21 cellular contexts compared by ENCODE assay signal in genomic region chr1:101131239-101131924, GRCh38.
A peak's percentile ranks its signal among the peaks of the same experiment; 100 is the strongest.
DNase-seq lines count a peak whose midpoint lies in the region; ATAC-seq and TF ChIP-seq lines count a peak whose summit lies in the region.
"Had no signal": no experiment of that assay in that cellular context is flagged by ENCODE, and none has a peak within 500 bp of the region (broad histone marks: within the 10 kb centered on the region; RNA-seq: fewer than 3 reads in every experiment).

No MANE protein-coding gene starts in this region.

- H3K36me3 ChIP-seq in CD4-positive, alpha-beta memory T cell (ENCODE audit: insufficient read depth, low read length), result no peaks in the 10 kb centered on the region
- no peaks in the 10 kb centered on the region for H3K36me3 ChIP-seq in GM23338 (ENCODE audit: insufficient read depth)
- H3K36me3 ChIP-seq in HAP-1 (replicated peaks), result no peaks in the 10 kb centered on the region
- no peaks in the 10 kb centered on the region for H3K36me3 ChIP-seq in spleen
- H3K36me3 ChIP-seq: heart left ventricle, pancreas, sigmoid colon, WERI-Rb-1 had no signal

- TF ChIP-seq CTCF in GM23338 (conservative IDR thresholded peaks at IDR 0.05; ENCODE audit: low read depth in 2 of 2) (no peak), spleen (IDR thresholded peaks at IDR 0.05 in 8 of 11, conservative IDR thresholded peaks at IDR 0.05 in 3 of 11) (no peak)

- H3K9me3 Mint-ChIP-seq in CD4-positive, alpha-beta memory T cell, result no peaks in the 10 kb centered on the region
- no peaks in the 10 kb centered on the region for H3K9me3 Mint-ChIP-seq in GM23338
- H3K9me3 Mint-ChIP-seq in naive thymus-derived CD8-positive, alpha-beta T cell, result no peaks in the 10 kb centered on the region

- no peaks in the 10 kb centered on the region for H4K20me1 ChIP-seq in GM23338 (replicated peaks; ENCODE audit: insufficient read depth)

- peaks cover 43 to 70% (median 58%) of the 10 kb centered on the region in 4 donors for H3K4me1 Mint-ChIP-seq in CD4-positive, alpha-beta memory T cell
- H3K4me1 Mint-ChIP-seq in GM23338, result peaks cover 33% of the 10 kb centered on the region
- H3K4me1 Mint-ChIP-seq in T-helper 17 cell, result peaks cover 48% of the 10 kb centered on the region
- peaks cover 40 to 79% (median 71%) of the 10 kb centered on the region in 4 donors for H3K4me1 Mint-ChIP-seq in naive thymus-derived CD8-positive, alpha-beta T cell

- H3K36me3 Mint-ChIP-seq in CD4-positive, alpha-beta memory T cell, result no peaks in the 10 kb centered on the region
- H3K36me3 Mint-ChIP-seq in GM23338 (ENCODE audit: low read depth) (no peaks in the 10 kb centered on the region), T-helper 17 cell (ENCODE audit: low read depth) (peaks cover 2% of the 10 kb centered on the region)
- H3K36me3 Mint-ChIP-seq in naive thymus-derived CD8-positive, alpha-beta T cell, result peaks cover 0 to 3% (median 0%) of the 10 kb centered on the region in 3 donors

- DNase-seq in CD4-positive, alpha-beta memory T cell, result no peak
- DNase-seq in GM23338 (ENCODE audit: low spot score), result no peak
- no peak for DNase-seq in T-helper 17 cell
- no peak for DNase-seq in naive thymus-derived CD8-positive, alpha-beta T cell
- DNase-seq in NCI-H2171 (lab: John Stamatoyannopoulos, UW), result no peak
- no peak for DNase-seq in HAP-1 (ENCODE audit: low spot score in 2 of 2)
- DNase-seq in spleen, result no peak
- DNase-seq: activated CD4-positive, alpha-beta T cell treated with anti-CD3 and anti-CD28 coated beads, Interleukin-2, amount 50 U/mL, for 48 hours; DMS79; dorsolateral prefrontal cortex; heart left ventricle; Kasumi-1; left cardiac atrium; mesenchymal stem cell; NCI-H1048; NCI-H1930; NCI-H345; pancreas; sigmoid colon; testis; WERI-Rb-1 had no signal

- no peaks in the 10 kb centered on the region for H3K27me3 Mint-ChIP-seq in CD4-positive, alpha-beta memory T cell
- H3K27me3 Mint-ChIP-seq in GM23338 (ENCODE audit: insufficient read depth, low read depth, poor library complexity), result no peaks in the 10 kb centered on the region
- no peaks in the 10 kb centered on the region for H3K27me3 Mint-ChIP-seq in T-helper 17 cell
- no peaks in the 10 kb centered on the region for H3K27me3 Mint-ChIP-seq in naive thymus-derived CD8-positive, alpha-beta T cell

- H3K4me3 ChIP-seq in CD4-positive, alpha-beta memory T cell (ENCODE audit: low read length in 2 of 2), result no peak overlapping the region
- H3K4me3 ChIP-seq in GM23338 (no peak overlapping the region), HAP-1 (no peak overlapping the region), spleen (no peak overlapping the region)
- H3K4me3 ChIP-seq: dorsolateral prefrontal cortex, heart left ventricle, pancreas, sigmoid colon, testis had no signal

- no peak overlapping the region for H3K27ac ChIP-seq in CD4-positive, alpha-beta memory T cell (ENCODE audit: low read depth, low read length)
- H3K27ac ChIP-seq in GM23338 (ENCODE audit: low read depth) (no peak overlapping the region), spleen (no peak overlapping the region)
- H3K27ac ChIP-seq: dorsolateral prefrontal cortex, heart left ventricle, pancreas, sigmoid colon, testis, WERI-Rb-1 had no signal

- no peaks in the 10 kb centered on the region for H3K9me3 ChIP-seq in CD4-positive, alpha-beta memory T cell (ENCODE audit: control insufficient read depth in 1 of 2, low read length in 2 of 2)
- H3K9me3 ChIP-seq in T-helper 17 cell (ENCODE audit: control insufficient read depth, low read length, poor library complexity, severe bottlenecking), result no peaks in the 10 kb centered on the region
- no peaks in the 10 kb centered on the region for H3K9me3 ChIP-seq in HAP-1
- no peaks in the 10 kb centered on the region for H3K9me3 ChIP-seq in spleen
- H3K9me3 ChIP-seq: heart left ventricle, pancreas, sigmoid colon, testis had no signal

- CTCF ChIA-PET in CD4-positive, alpha-beta memory T cell (lab: Charles Lee; ENCODE audit: partially characterized antibody), result interaction anchor here (1.0 to 2.0 kb wide), 5 partner anchors 9 to 216 kb away, joined by 3 to 6 read pairs (median 4); no protein-coding TSS in a partner anchor

- H3K79me2 ChIP-seq in GM23338 (replicated peaks; ENCODE audit: insufficient read depth), result no peaks in the 10 kb centered on the region

- H3K27me3 ChIP-seq in CD4-positive, alpha-beta memory T cell (ENCODE audit: insufficient read depth, low read length), result no peaks in the 10 kb centered on the region
- H3K27me3 ChIP-seq in GM23338 (ENCODE audit: insufficient read depth) (no peaks in the 10 kb centered on the region), HAP-1 (ENCODE audit: low read depth) (no peaks in the 10 kb centered on the region), spleen (replicated peaks in 1 of 7) (no peaks in the 10 kb centered on the region)
- H3K27me3 ChIP-seq: heart left ventricle, pancreas, sigmoid colon, testis had no signal

- H3K4me2 ChIP-seq in GM23338, result no peak overlapping the region

- in situ Hi-C loops in HAP-1 (cut with MboI; ENCODE audit: low sequenced_read_pairs), result no loop called here

- H3K27ac Mint-ChIP-seq in CD4-positive, alpha-beta memory T cell, result peak overlapping the region in 5 of 7 donors; percentile 34 to 69 (median 63)
- H3K27ac Mint-ChIP-seq in GM23338 (no peak overlapping the region), T-helper 17 cell (peak overlapping the region; percentile 91)
- H3K27ac Mint-ChIP-seq in naive thymus-derived CD8-positive, alpha-beta T cell, result peak overlapping the region; percentile 56 to 97 (median 83)

- intact Hi-C loops in CD4-positive, alpha-beta memory T cell (cut with micrococcal nuclease), result no loop called here
- intact Hi-C loops in spleen (cut with DNase I; ENCODE audit: low total_unique reads), result loop anchor here (10.0 kb wide), 1 partner anchor 163 kb away; no protein-coding TSS in a partner anchor

- H3K4me1 ChIP-seq in CD4-positive, alpha-beta memory T cell (ENCODE audit: insufficient read depth, low read length), result peaks cover 68% of the 10 kb centered on the region
- H3K4me1 ChIP-seq in GM23338 (ENCODE audit: insufficient read depth), result peaks cover 24% of the 10 kb centered on the region
- peaks cover 4% of the 10 kb centered on the region; the same call in 1 of the 2 replicates for H3K4me1 ChIP-seq in HAP-1
- H3K4me1 ChIP-seq in spleen, result peaks cover 12 to 54% (median 38%) of the 10 kb centered on the region in 6 donors
- H3K4me1 ChIP-seq: sigmoid colon had no signal

- 0 out of 2 replicates have a peak overlapping the region, but pooled peaks have one; percentile 12 for H2AFZ ChIP-seq in GM23338

- POLR2A ChIA-PET in CD4-positive, alpha-beta memory T cell (lab: Charles Lee; ENCODE audit: partially characterized antibody), result interaction anchor here (1.2 to 4.7 kb wide), 5 partner anchors 10 to 182 kb away, joined by 3 to 23 read pairs (median 5); partner anchors contain the start of gene S1PR1
- POLR2A ChIA-PET in naive thymus-derived CD8-positive, alpha-beta T cell (lab: Charles Lee), result interaction anchor here (0.6 to 4.0 kb wide), 2 partner anchors 81 to 106 kb away, joined by 3 to 43 read pairs; partner anchors contain the start of gene S1PR1

- ATAC-seq in GM23338 (no peak), T-helper 17 cell (no peak)
- ATAC-seq in naive thymus-derived CD8-positive, alpha-beta T cell, result no peak
- ATAC-seq: heart left ventricle, pancreas had no signal

- H3F3A ChIP-seq in GM23338 (replicated peaks; ENCODE audit: low read depth), result no peaks in the 10 kb centered on the region

- 83 to 100% (median 91%) methylated on average over 1 of the region's 1 CpG for WGBS in spleen, 5 donors

- no peaks in the 10 kb centered on the region for H3K9me2 ChIP-seq in GM23338 (ENCODE audit: insufficient read depth)

- peak overlapping the region in 2 of 8 donors; percentile 47 to 54 for H3K4me3 Mint-ChIP-seq in CD4-positive, alpha-beta memory T cell
- H3K4me3 Mint-ChIP-seq in GM23338 (no peak overlapping the region), T-helper 17 cell (no peak overlapping the region)
- H3K4me3 Mint-ChIP-seq in naive thymus-derived CD8-positive, alpha-beta T cell, result peak overlapping the region in 5 of 10 donors; percentile 3 to 46 (median 18)

- TF ChIP-seq POLR2A in spleen (IDR thresholded peaks at IDR 0.05), result no peak

TF ChIP-seq in GM23338, 12 proteins besides CTCF, POLR2A, EP300 and RAD21 (continues in another document):
- TF ChIP-seq STAT1 (IDR thresholded peaks at IDR 0.05; ENCODE audit: unreplicated experiment) (no peak), ZNF114 (CRISPR knock-in tag; IDR thresholded peaks at IDR 0.05) (no peak), CREB1 (CRISPR knock-in tag; IDR thresholded peaks at IDR 0.05; ENCODE audit: low read depth) (no peak), EZH2 (IDR thresholded peaks at IDR 0.05; ENCODE audit: low read depth, unreplicated experiment) (no peak), NANOG (IDR thresholded peaks at IDR 0.05; ENCODE audit: borderline replicate concordance) (no peak), JUNB (IDR thresholded peaks at IDR 0.05; ENCODE audit: unreplicated experiment) (no peak), ZNF331 (CRISPR knock-in tag; IDR thresholded peaks at IDR 0.05; ENCODE audit: low read depth) (no peak), REST (IDR thresholded peaks at IDR 0.05; ENCODE audit: unreplicated experiment) (no peak)
